In genomic region chr5:2610986-2611385, GRCh38 we compare ENCODE assay signal across 25 cellular contexts.
"Had no signal": no experiment of that assay in that cellular context is flagged by ENCODE, and none has a peak within 500 bp of the region (broad histone marks: within the 10 kb centered on the region; RNA-seq: fewer than 3 reads in every experiment).

No MANE protein-coding gene starts in this region.

- DNase-seq: stimulated activated CD4-positive, alpha-beta T cell treated with anti-CD3 and anti-CD28 coated beads, Interleukin-2, amount 100 ng/mL, for 48 hours; stimulated activated CD4-positive, alpha-beta T cell treated with anti-CD3 and anti-CD28 coated beads, Interleukin-4, amount 100 ng/mL, for 1 hour; stimulated activated CD4-positive, alpha-beta T cell treated with anti-CD3 and anti-CD28 coated beads, Interleukin-4, amount 100 ng/mL, for 24 hours; stimulated activated CD4-positive, alpha-beta T cell treated with anti-CD3 and anti-CD28 coated beads, Interleukin-4, amount 100 ng/mL, for 4 hours; stimulated activated CD8-positive, alpha-beta memory T cell treated with anti-CD3 and anti-CD28 coated beads, Interleukin-4, amount 100 ng/mL, for 48 hours; stimulated activated naive B cell treated with anti-CD40 and anti-IgM and Interleukin-4, amounts not matched to agents 10 μg/mL and 1 μg/mL and 100 μg/mL, for 72 hours; stimulated activated naive CD4-positive, alpha-beta T cell; stimulated activated naive CD4-positive, alpha-beta T cell treated with Interleukin-2 at 50 U/mL for 16 hours; stimulated activated naive CD8-positive, alpha-beta T cell treated with anti-CD3 and anti-CD28 coated beads, Interleukin-15, amount 100 ng/mL, for 72 hours; stimulated activated naive CD8-positive, alpha-beta T cell treated with anti-CD3 and anti-CD28 coated beads, Interleukin-15, Interleukin-2, amounts not matched to agents 100 U/mL and 50 U/mL, for 24 hours; stomach; substantia nigra; testis; thyroid gland; tibial artery; transverse colon; upper lobe of left lung; upper lobe of right lung; uterus had no signal

- H3K27me3 ChIP-seq: suprapubic skin, testis, thyroid gland, tibial artery, tibial nerve, transverse colon, upper lobe of left lung, upper lobe of right lung, uterus, vagina had no signal

- H3K9me3 ChIP-seq: suprapubic skin, testis, thoracic aorta, thyroid gland, transverse colon, upper lobe of right lung, uterus, vagina had no signal

- H3K4me1 ChIP-seq: stomach, suprapubic skin, testis, thyroid gland, tibial artery, tibial nerve, transverse colon, upper lobe of left lung, upper lobe of right lung, uterus, vagina had no signal

- ATAC-seq: stimulated activated effector memory CD8-positive, alpha-beta T cell treated with anti-CD3 and anti-CD28 coated beads, Interleukin-12 subunit alpha, Interleukin-12 subunit beta, amount 100 ng/mL, for 72 hours; stimulated activated memory B cell treated with anti-CD40 and anti-IgM and Interleukin-4, amounts not matched to agents 10 μg/mL and 1 μg/mL and 100 μg/mL, for 72 hours; stimulated activated naive B cell treated with anti-CD40 and anti-IgM and Interleukin-4, amounts not matched to agents 10 μg/mL and 1 μg/mL and 100 μg/mL, for 72 hours; stimulated activated naive CD8-positive, alpha-beta T cell treated with anti-CD3 and anti-CD28 coated beads, Interleukin-15, amount 100 ng/mL, for 72 hours; stimulated activated naive CD8-positive, alpha-beta T cell treated with anti-CD3 and anti-CD28 coated beads, Interleukin-15, Interleukin-2, amounts not matched to agents 100 U/mL and 50 U/mL, for 24 hours; upper lobe of right lung had no signal

- H3K27ac ChIP-seq: stomach, suprapubic skin, testis, thoracic aorta, thyroid gland, tibial artery, tibial nerve, transverse colon, upper lobe of left lung, upper lobe of right lung, uterus, vagina had no signal

- H3K4me3 ChIP-seq: stomach, suprapubic skin, testis, thoracic aorta, thyroid gland, tibial artery, tibial nerve, transverse colon, upper lobe of left lung, upper lobe of right lung, uterus, vagina had no signal

- H3K36me3 ChIP-seq: stomach, suprapubic skin, thoracic aorta, thyroid gland, tibial artery, tibial nerve, transverse colon, upper lobe of left lung, upper lobe of right lung, uterus, vagina had no signal
